Comparison of ENCODE assay signal across 1 cellular context in genomic region chr5:1066676-1067075, GRCh38.
TF ChIP-seq lines count a peak whose summit lies in the region.

No MANE protein-coding gene starts in this region.

TF ChIP-seq in SK-N-SH, 30 proteins besides CTCF, POLR2A, EP300 and RAD21 (continued from another document):
- TF ChIP-seq MAX (IDR thresholded peaks at IDR 0.05; ENCODE audit: low read depth) (no peak), USF2 (IDR thresholded peaks at IDR 0.05; ENCODE audit: borderline replicate concordance, low read depth, low read length) (no peak), IRF3 (IDR thresholded peaks at IDR 0.05; ENCODE audit: low read depth, low read length) (no peak)
